Comparison of ENCODE assay signal across 9 cellular contexts in the genomic region with DNA sequence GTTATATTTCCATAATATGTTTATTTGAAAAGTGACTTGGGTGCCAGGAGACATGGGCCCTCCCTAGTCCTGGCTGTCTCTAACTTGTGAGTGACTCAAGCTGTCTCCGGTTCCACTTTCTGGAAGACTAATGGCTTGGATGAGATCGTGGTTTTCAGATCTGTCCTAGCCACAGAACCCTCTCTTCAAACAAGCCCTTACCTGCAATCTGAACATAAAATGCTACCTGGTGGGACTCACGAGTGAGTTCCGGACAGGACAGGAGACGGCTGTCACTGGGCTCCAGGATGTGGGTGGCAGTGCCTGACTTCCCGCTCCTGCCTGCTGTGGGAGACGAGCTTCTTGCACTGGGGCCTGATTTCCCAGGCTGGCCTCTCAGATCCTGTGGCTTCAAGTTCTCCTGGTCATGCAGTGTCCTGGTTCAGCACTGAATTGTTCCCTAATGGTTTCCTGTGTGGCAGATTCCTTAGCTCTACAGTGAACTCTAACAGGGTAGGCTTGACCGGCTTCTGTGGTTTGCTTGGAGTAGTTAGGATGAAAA. TPM values are rescaled to one million over a fixed set of nuclear protein-coding genes. Genes with fewer than 3 reads are reported as not detected.
DNase-seq lines count a peak whose midpoint lies in the region; ATAC-seq and TF ChIP-seq lines count a peak whose summit lies in the region.
"Had no signal": no experiment of that assay in that cellular context is flagged by ENCODE, and none has a peak within 500 bp of the region (broad histone marks: within the 10 kb centered on the region; RNA-seq: fewer than 3 reads in every experiment).

No MANE protein-coding gene starts in this region.

- no peak overlapping the region for H3K4me3 ChIP-seq in HEK293 (ENCODE audit: low read depth, low read length)
- H3K4me3 ChIP-seq in fibroblast of pulmonary artery (replicated peaks; ENCODE audit: low read depth, low read length): no peak overlapping the region
- no peak overlapping the region for H3K4me3 ChIP-seq in spleen
- no peak overlapping the region for H3K4me3 ChIP-seq in Karpas-422 (ENCODE audit: low read length)

- no peak for TF ChIP-seq CTCF in HEK293 (tag by site-specific recombination; IDR thresholded peaks at IDR 0.05)
- TF ChIP-seq CTCF in fibroblast of pulmonary artery (IDR thresholded peaks at IDR 0.05; ENCODE audit: low read length, missing control alignments): no peak
- no peak for TF ChIP-seq CTCF in spleen (IDR thresholded peaks at IDR 0.05 in 8 of 11, conservative IDR thresholded peaks at IDR 0.05 in 3 of 11)

- CTCF ChIA-PET in HEK293 (lab: Yijun Ruan, JAX): interaction anchor here (0.8 to 1.2 kb wide), 4 partner anchors 14 to 233 kb away, joined by 3 to 4 read pairs (median 4); no protein-coding TSS in a partner anchor
- CTCF ChIA-PET in activated CD8-positive, alpha-beta T cell treated with anti-CD3 and anti-CD28 coated beads, Interleukin-2, amount 10 ng/mL, durations not matched to agents 7 days and 5 days (lab: Charles Lee): interaction anchor here (1.2 to 1.6 kb wide), 2 partner anchors 26 to 233 kb away, joined by 3 to 4 read pairs; a partner anchor contains a TSS

- no peak for DNase-seq in activated CD8-positive, alpha-beta T cell treated with anti-CD3 and anti-CD28 coated beads, Interleukin-2, amount 10 ng/mL, durations not matched to agents 7 days and 5 days
- DNase-seq in fibroblast of pulmonary artery (ENCODE audit: low read depth): peak; percentile 42
- no peak for DNase-seq in spleen
- DNase-seq in Karpas-422: no peak
- DNase-seq in NCI-H2081 (lab: John Stamatoyannopoulos, UW): no peak
- DNase-seq: small intestine, SW 1271 had no signal

- H3K4me3 Mint-ChIP-seq in activated CD8-positive, alpha-beta T cell treated with anti-CD3 and anti-CD28 coated beads, Interleukin-2, amount 10 ng/mL, durations not matched to agents 7 days and 5 days: no peak overlapping the region

- H3K4me2 ChIP-seq in Karpas-422 (ENCODE audit: low read depth, low read length, poor library complexity, severe bottlenecking): no peak overlapping the region

- 28 to 55% (median 43%) methylated on average over 8 of the region's 8 CpGs for WGBS in spleen, 5 donors

- H3K4me1 ChIP-seq in HEK293 (ENCODE audit: control insufficient read depth, insufficient read depth, low read length) (no peaks in the 10 kb centered on the region), spleen (peaks cover 11 to 75% (median 40%) of the 10 kb centered on the region in 6 donors), Karpas-422 (ENCODE audit: low read length) (no peaks in the 10 kb centered on the region)

- H3K36me3 ChIP-seq in HEK293 (ENCODE audit: control insufficient read depth in 2 of 2, insufficient read depth in 1 of 2, low read length in 2 of 2) (no peaks in the 10 kb centered on the region; a peak in 1 of 3 replicates), spleen (peaks cover 0 to 6% (median 0%) of the 10 kb centered on the region in 6 donors), Karpas-422 (ENCODE audit: insufficient read depth, low read length) (no peaks in the 10 kb centered on the region)

- intact Hi-C loops in spleen (cut with DNase I; ENCODE audit: low total_unique reads): no loop called here

- peaks cover 31% of the 10 kb centered on the region for H4K20me1 ChIP-seq in Karpas-422 (ENCODE audit: insufficient read depth, low read depth, low read length)

- no peaks in the 10 kb centered on the region for H3K79me2 ChIP-seq in Karpas-422 (ENCODE audit: low read length)

- peaks cover 18% of the 10 kb centered on the region for H3K36me3 Mint-ChIP-seq in activated CD8-positive, alpha-beta T cell treated with anti-CD3 and anti-CD28 coated beads, Interleukin-2, amount 10 ng/mL, durations not matched to agents 7 days and 5 days (ENCODE audit: low read depth)

- no peaks in the 10 kb centered on the region for H3K27me3 ChIP-seq in spleen (replicated peaks in 1 of 7)
- H3K27me3 ChIP-seq in Karpas-422 (ENCODE audit: low read length): no peaks in the 10 kb centered on the region

- H3K27me3 Mint-ChIP-seq in activated CD8-positive, alpha-beta T cell treated with anti-CD3 and anti-CD28 coated beads, Interleukin-2, amount 10 ng/mL, durations not matched to agents 7 days and 5 days (ENCODE audit: low read depth): no peaks in the 10 kb centered on the region

- no peak overlapping the region for H2AFZ ChIP-seq in Karpas-422 (ENCODE audit: low read length)

- no peak for TF ChIP-seq POLR2A in spleen (IDR thresholded peaks at IDR 0.05)

- H3K9me3 ChIP-seq in HEK293 (ENCODE audit: control insufficient read depth, insufficient read depth, low read depth, low read length): no peaks in the 10 kb centered on the region
- no peaks in the 10 kb centered on the region for H3K9me3 ChIP-seq in spleen
- no peaks in the 10 kb centered on the region for H3K9me3 ChIP-seq in Karpas-422 (ENCODE audit: low read length)

- peaks cover 50% of the 10 kb centered on the region for H3K4me1 Mint-ChIP-seq in activated CD8-positive, alpha-beta T cell treated with anti-CD3 and anti-CD28 coated beads, Interleukin-2, amount 10 ng/mL, durations not matched to agents 7 days and 5 days (ENCODE audit: low read depth)

- ATAC-seq in activated CD8-positive, alpha-beta T cell treated with anti-CD3 and anti-CD28 coated beads, Interleukin-2, amount 10 ng/mL, durations not matched to agents 7 days and 5 days: no peak
- ATAC-seq in GM18867 (IDR thresholded peaks at IDR 0.05; ENCODE audit: unreplicated experiment): no peak

- no peaks in the 10 kb centered on the region for H3K9me2 ChIP-seq in Karpas-422 (replicated peaks; ENCODE audit: insufficient read depth, low read length)

- POLR2A ChIA-PET in HEK293 (lab: Yijun Ruan, JAX): interaction anchor here (1.2 kb wide), 2 partner anchors 13 to 26 kb away, joined by 3 to 4 read pairs; a partner anchor contains a TSS
- POLR2A ChIA-PET in activated CD8-positive, alpha-beta T cell treated with anti-CD3 and anti-CD28 coated beads, Interleukin-2, amount 10 ng/mL, durations not matched to agents 7 days and 5 days (lab: Charles Lee): no interaction called here

- no peaks in the 10 kb centered on the region for H3K9me3 Mint-ChIP-seq in activated CD8-positive, alpha-beta T cell treated with anti-CD3 and anti-CD28 coated beads, Interleukin-2, amount 10 ng/mL, durations not matched to agents 7 days and 5 days (ENCODE audit: insufficient read depth)

- H3K27ac ChIP-seq in HEK293 (ENCODE audit: extremely low read depth, low read depth, low read length) (no peak overlapping the region), spleen (peak overlapping the region in 6 of 8 donors; percentile 49 to 75 (median 60)), Karpas-422 (ENCODE audit: low read length) (no peak overlapping the region)

- no peak overlapping the region for H3K9ac ChIP-seq in Karpas-422 (ENCODE audit: low read length)

- H3K27ac Mint-ChIP-seq in activated CD8-positive, alpha-beta T cell treated with anti-CD3 and anti-CD28 coated beads, Interleukin-2, amount 10 ng/mL, durations not matched to agents 7 days and 5 days: peak overlapping the region; percentile 70

TF ChIP-seq in HEK293, 187 proteins besides CTCF, POLR2A, EP300 and RAD21:
- TF ChIP-seq ZNF600 (tag by site-specific recombination; IDR thresholded peaks at IDR 0.05) (peak; percentile 86), ZBTB17 (tag by site-specific recombination; IDR thresholded peaks at IDR 0.05) (0 out of 2 replicates have a peak, but pooled peaks have one; percentile 19), ZNF24 (tag by site-specific recombination; IDR thresholded peaks at IDR 0.05) (no peak)

RNA-seq across cellular contexts. Expression of a gene that starts 26.0 kb away (rescaled TPM):
- total RNA-seq in activated CD8-positive, alpha-beta T cell treated with anti-CD3 and anti-CD28 coated beads, Interleukin-2, amount 10 ng/mL, durations not matched to agents 7 days and 5 days: 10 to 100 TPM; 93.0 to 97.3 TPM
- 100 to 1,000 TPM in 5 of 7 donors, 10 to 100 TPM in 2; 74.2 to 227 (median 145) TPM for total RNA-seq in spleen
- 10 to 100 TPM in 1 of 3 donors, 1 to 10 TPM in 2; 6.3 to 20.9 (median 8.8) TPM for polyA plus RNA-seq in spleen
- 43.6 and 61.2 TPM in 2 replicates for total RNA-seq in Karpas-422 (2014; rRNA removed; shearing (Covaris generic); ENCODE audit: low replicate concordance)

Comparison
In these comparisons a context has a peak if more than half of its experiments do, and no peak if none do; other contexts are left out.
1. H3K27ac ChIP-seq: peak in spleen (6 of 8); none in HEK293 (single experiment) and Karpas-422 (single experiment).